ENCODE assay signal across 8 cellular contexts in genomic region chr17:40068584-40068916, GRCh38. TPM values are rescaled to one million over a fixed set of nuclear protein-coding genes. Genes with fewer than 3 reads are reported as not detected.
DNase-seq lines count a peak whose midpoint lies in the region; ATAC-seq, FAIRE-seq and TF ChIP-seq lines count a peak whose summit lies in the region.

No MANE protein-coding gene starts in this region.

- DNase-seq in activated CD8-positive, alpha-beta T cell treated with anti-CD3 and anti-CD28 coated beads for 36 hours: no peak
- no peak for DNase-seq in stimulated activated effector memory CD8-positive, alpha-beta T cell treated with anti-CD3 and anti-CD28 coated beads, Interleukin-12 subunit alpha, Interleukin-12 subunit beta, amount 100 ng/mL, for 72 hours (ENCODE audit: low spot score in 2 of 2)
- DNase-seq in NCI-H446 treated with DMSO at 0.1 percent for 48 hours (lab: John Stamatoyannopoulos, UW) (no peak), NCI-H2227 treated with DMSO at 0.1 percent for 48 hours (lab: John Stamatoyannopoulos, UW) (no peak), HTR-8/SVneo (ENCODE audit: insufficient read length, low spot score) (no peak)

- TF ChIP-seq CTCF in activated CD8-positive, alpha-beta T cell treated with anti-CD3 and anti-CD28 coated beads for 36 hours (IDR thresholded peaks at IDR 0.05): no peak

- H3K27me3 ChIP-seq in HUES48 (ENCODE audit: control insufficient read depth, insufficient read depth, low read length): peaks cover 7% of the 10 kb centered on the region
- peaks cover 18% of the 10 kb centered on the region for H3K27me3 ChIP-seq in iPS-15b (ENCODE audit: control insufficient read depth, insufficient read depth, low read length)

- no peaks in the 10 kb centered on the region for H3K36me3 Mint-ChIP-seq in activated CD8-positive, alpha-beta T cell treated with anti-CD3 and anti-CD28 coated beads for 36 hours (ENCODE audit: low read depth)
- H3K36me3 Mint-ChIP-seq in stimulated activated effector memory CD8-positive, alpha-beta T cell treated with anti-CD3 and anti-CD28 coated beads, Interleukin-12 subunit alpha, Interleukin-12 subunit beta, amount 100 ng/mL, for 72 hours: peaks cover 10% of the 10 kb centered on the region

- ATAC-seq in activated CD8-positive, alpha-beta T cell treated with anti-CD3 and anti-CD28 coated beads for 36 hours: no peak
- peak; percentile 1 for ATAC-seq in stimulated activated effector memory CD8-positive, alpha-beta T cell treated with anti-CD3 and anti-CD28 coated beads, Interleukin-12 subunit alpha, Interleukin-12 subunit beta, amount 100 ng/mL, for 72 hours
- no peak for ATAC-seq in GM18870 (IDR thresholded peaks at IDR 0.05; ENCODE audit: unreplicated experiment)

- CTCF ChIA-PET in activated CD8-positive, alpha-beta T cell treated with anti-CD3 and anti-CD28 coated beads for 36 hours (lab: Charles Lee): interaction anchor here (1.0 to 3.7 kb wide), 5 partner anchors 15 to 44 kb away, joined by 9 to 25 read pairs (median 9); partner anchors contain the start of gene MED24

- H3K9ac ChIP-seq in HUES48 (ENCODE audit: low read depth, low read length): no peak overlapping the region
- H3K9ac ChIP-seq in iPS-15b (ENCODE audit: low read depth, low read length): peak overlapping the region; percentile 8

- H3K9me3 ChIP-seq in HUES48 (ENCODE audit: control insufficient read depth, insufficient read depth, low read length) (no peaks in the 10 kb centered on the region), iPS-15b (ENCODE audit: control insufficient read depth, insufficient read depth, low read length) (no peaks in the 10 kb centered on the region)

- H3K4me3 ChIP-seq in HUES48 (ENCODE audit: low read depth, low read length): peak overlapping the region; percentile 42
- H3K4me3 ChIP-seq in iPS-15b (ENCODE audit: low read depth, low read length): peak overlapping the region; percentile 62

- peaks cover 81% of the 10 kb centered on the region for H3K4me1 Mint-ChIP-seq in activated CD8-positive, alpha-beta T cell treated with anti-CD3 and anti-CD28 coated beads for 36 hours (ENCODE audit: low read depth)
- peaks cover 85% of the 10 kb centered on the region for H3K4me1 Mint-ChIP-seq in stimulated activated effector memory CD8-positive, alpha-beta T cell treated with anti-CD3 and anti-CD28 coated beads, Interleukin-12 subunit alpha, Interleukin-12 subunit beta, amount 100 ng/mL, for 72 hours

- intact Hi-C loops in activated CD8-positive, alpha-beta T cell treated with anti-CD3 and anti-CD28 coated beads for 36 hours (cut with micrococcal nuclease): no loop called here

- H3K4me3 Mint-ChIP-seq in activated CD8-positive, alpha-beta T cell treated with anti-CD3 and anti-CD28 coated beads for 36 hours: peak overlapping the region; percentile 78
- H3K4me3 Mint-ChIP-seq in stimulated activated effector memory CD8-positive, alpha-beta T cell treated with anti-CD3 and anti-CD28 coated beads, Interleukin-12 subunit alpha, Interleukin-12 subunit beta, amount 100 ng/mL, for 72 hours: peak overlapping the region; percentile 83

- H3K36me3 ChIP-seq in HUES48 (ENCODE audit: control insufficient read depth, insufficient read depth, low read length): no peaks in the 10 kb centered on the region
- H3K36me3 ChIP-seq in iPS-15b (ENCODE audit: control insufficient read depth, insufficient read depth, low read length): no peaks in the 10 kb centered on the region

- POLR2A ChIA-PET in activated CD8-positive, alpha-beta T cell treated with anti-CD3 and anti-CD28 coated beads for 36 hours (lab: Charles Lee): interaction anchor here (0.9 to 2.5 kb wide), 5 partner anchors 9 to 617 kb away, joined by 3 to 7 read pairs (median 3); partner anchors contain the start of gene MED1

- no peaks in the 10 kb centered on the region for H3K9me3 Mint-ChIP-seq in activated CD8-positive, alpha-beta T cell treated with anti-CD3 and anti-CD28 coated beads for 36 hours
- H3K9me3 Mint-ChIP-seq in stimulated activated effector memory CD8-positive, alpha-beta T cell treated with anti-CD3 and anti-CD28 coated beads, Interleukin-12 subunit alpha, Interleukin-12 subunit beta, amount 100 ng/mL, for 72 hours: no peaks in the 10 kb centered on the region

- no peak overlapping the region for H3K27ac ChIP-seq in HUES48 (ENCODE audit: low read depth, low read length)

- H3K4me1 ChIP-seq in HUES48 (ENCODE audit: control insufficient read depth, insufficient read depth, low read length): peaks cover 56% of the 10 kb centered on the region
- H3K4me1 ChIP-seq in iPS-15b (ENCODE audit: control insufficient read depth, insufficient read depth, low read length): peaks cover 39% of the 10 kb centered on the region

- peak overlapping the region; percentile 96 for H3K27ac Mint-ChIP-seq in activated CD8-positive, alpha-beta T cell treated with anti-CD3 and anti-CD28 coated beads for 36 hours
- H3K27ac Mint-ChIP-seq in stimulated activated effector memory CD8-positive, alpha-beta T cell treated with anti-CD3 and anti-CD28 coated beads, Interleukin-12 subunit alpha, Interleukin-12 subunit beta, amount 100 ng/mL, for 72 hours: peak overlapping the region; percentile 95

- no peak for FAIRE-seq in HTR-8/SVneo (lab: Jason Lieb, UNC)

- H3K27me3 Mint-ChIP-seq in activated CD8-positive, alpha-beta T cell treated with anti-CD3 and anti-CD28 coated beads for 36 hours: no peaks in the 10 kb centered on the region

RNA-seq across cellular contexts. Expression of gene THRA, which starts 5.8 kb away (rescaled TPM):
- 10 to 100 TPM; 11.1 to 13.8 TPM for total RNA-seq in activated CD8-positive, alpha-beta T cell treated with anti-CD3 and anti-CD28 coated beads for 36 hours

RNA-seq across cellular contexts. Expression of gene MED24, which starts 14.3 kb away (rescaled TPM):
- 10 to 100 TPM; 90.2 to 96.4 TPM for total RNA-seq in activated CD8-positive, alpha-beta T cell treated with anti-CD3 and anti-CD28 coated beads for 36 hours

RNA-seq across cellular contexts. Expression of gene NR1D1, which starts 31.8 kb away (rescaled TPM):
- total RNA-seq in activated CD8-positive, alpha-beta T cell treated with anti-CD3 and anti-CD28 coated beads for 36 hours: 1 to 10 TPM; 6.0 to 6.5 TPM

RNA-seq across cellular contexts. Expression of gene MSL1, which starts 53.2 kb away (rescaled TPM):
- 10 to 100 TPM; 69.0 to 70.1 TPM for total RNA-seq in activated CD8-positive, alpha-beta T cell treated with anti-CD3 and anti-CD28 coated beads for 36 hours

RNA-seq across cellular contexts. Expression of gene CSF3, which starts 53.3 kb away (rescaled TPM):
- total RNA-seq in activated CD8-positive, alpha-beta T cell treated with anti-CD3 and anti-CD28 coated beads for 36 hours: not detected
